1 cellular context compared by ENCODE assay signal in genomic region chr10:125162181-125162906, GRCh38.
A peak's percentile ranks its signal among the peaks of the same experiment; 100 is the strongest.
TF ChIP-seq lines count a peak whose summit lies in the region.

No MANE protein-coding gene starts in this region.

TF ChIP-seq in H1, 55 proteins besides CTCF, POLR2A, EP300 and RAD21 (continued from another document):
- TF ChIP-seq ATF3 (IDR thresholded peaks at IDR 0.05; ENCODE audit: insufficient read depth, low read depth, low read length) (no peak), SIX5 (IDR thresholded peaks at IDR 0.05; ENCODE audit: low read depth, low read length) (no peak), EZH2 (IDR thresholded peaks at IDR 0.05; ENCODE audit: low read depth, low read length, severe bottlenecking) (peak; percentile 13), TBP (IDR thresholded peaks at IDR 0.05; ENCODE audit: low read depth, low read length) (no peak; the same call in 1 of the 2 replicates), SP1 (IDR thresholded peaks at IDR 0.05; ENCODE audit: low read depth, low read length) (no peak), TAF1 (IDR thresholded peaks at IDR 0.05; ENCODE audit: low read depth, low read length) (peak; percentile 49), JUND (IDR thresholded peaks at IDR 0.05; ENCODE audit: low read length) (no peak), RFX5 (IDR thresholded peaks at IDR 0.05; ENCODE audit: borderline replicate concordance, low read depth, low read length) (no peak), NRF1 (IDR thresholded peaks at IDR 0.05; ENCODE audit: low read depth, low read length) (no peak), HDAC6 (IDR thresholded peaks at IDR 0.05; ENCODE audit: low read depth, low read length) (no peak), JUN (IDR thresholded peaks at IDR 0.05; ENCODE audit: low read depth, low read length) (no peak), CEBPB (IDR thresholded peaks at IDR 0.05; ENCODE audit: low read depth, low read length) (peak; percentile 94), MAX (IDR thresholded peaks at IDR 0.05) (peak; percentile 74), NANOG (IDR thresholded peaks at IDR 0.05; ENCODE audit: insufficient read depth, low read depth, low read length, poor library complexity, severe bottlenecking) (no peak), RXRA (IDR thresholded peaks at IDR 0.05; ENCODE audit: insufficient read depth, low read depth, low read length) (no peak), KDM1A (IDR thresholded peaks at IDR 0.05; ENCODE audit: borderline replicate concordance, low read length) (no peak), RBBP5 (IDR thresholded peaks at IDR 0.05; ENCODE audit: borderline replicate concordance, low read depth, low read length) (no peak; the same call in 1 of the 2 replicates), ASH2L (IDR thresholded peaks at IDR 0.05; ENCODE audit: low read length) (peak; percentile 65), SIN3A (conservative IDR thresholded peaks at IDR 0.05 in 1 of 2, IDR thresholded peaks at IDR 0.05 in 1 of 2; ENCODE audit: low read depth in 1 of 2, low read length in 2 of 2) (no peak), CHD2 (IDR thresholded peaks at IDR 0.05; ENCODE audit: low read length) (no peak), CBX5 (IDR thresholded peaks at IDR 0.05; ENCODE audit: low read depth, low read length) (no peak), YY1 (IDR thresholded peaks at IDR 0.05; ENCODE audit: low read depth, low read length) (0 out of 2 replicates have a peak, but pooled peaks have one; percentile 7), RNF2 (IDR thresholded peaks at IDR 0.05; ENCODE audit: borderline replicate concordance, low read depth, low read length, missing control alignments, poor library complexity, severe bottlenecking) (no peak), CREB1 (IDR thresholded peaks at IDR 0.05) (no peak), PHF8 (conservative IDR thresholded peaks at IDR 0.05; ENCODE audit: low read depth, low read length) (0 out of 2 replicates have a peak, but pooled peaks have one; percentile 27)
